8 cellular contexts compared by ENCODE assay signal in genomic region chr11:12914401-12914912, GRCh38.
DNase-seq lines count a peak whose midpoint lies in the region; ATAC-seq and TF ChIP-seq lines count a peak whose summit lies in the region.

No MANE protein-coding gene starts in this region.

- no peak overlapping the region for H3K4me3 ChIP-seq in cardiac fibroblast (replicated peaks in 1 of 2; ENCODE audit: low read depth in 2 of 2, low read length in 2 of 2)

- DNase-seq in AG08396 (ENCODE audit: low spot score), result peak; percentile 74
- DNase-seq in NCI-H446 treated with DMSO at 0.1 percent for 48 hours (lab: John Stamatoyannopoulos, UW), result peak; percentile 93
- peak in 1 of 2 donors; percentile 40 for DNase-seq in cardiac fibroblast (ENCODE audit: low read depth in 2 of 2)
- peak; percentile 94 for DNase-seq in iPS-NIHi7 (ENCODE audit: extremely low spot score)
- no peak for DNase-seq in NOMO-1 treated with DMSO at 0.1 percent for 48 hours (lab: John Stamatoyannopoulos, UW; ENCODE audit: unreplicated experiment)

- ATAC-seq in GM18868 (IDR thresholded peaks at IDR 0.05; ENCODE audit: unreplicated experiment) (peak; percentile 64), GM18907 (IDR thresholded peaks at IDR 0.05; ENCODE audit: unreplicated experiment) (no peak)
- peak; percentile 60 for ATAC-seq in stimulated activated memory B cell treated with anti-CD40 and anti-IgM and Interleukin-4, amounts not matched to agents 10 μg/mL and 1 μg/mL and 100 μg/mL, for 72 hours

- no peaks in the 10 kb centered on the region for H3K36me3 Mint-ChIP-seq in stimulated activated memory B cell treated with anti-CD40 and anti-IgM and Interleukin-4, amounts not matched to agents 10 μg/mL and 1 μg/mL and 100 μg/mL, for 72 hours

- H3K27ac Mint-ChIP-seq in stimulated activated memory B cell treated with anti-CD40 and anti-IgM and Interleukin-4, amounts not matched to agents 10 μg/mL and 1 μg/mL and 100 μg/mL, for 72 hours, result no peak overlapping the region

- peak; percentile 53 for TF ChIP-seq CTCF in cardiac fibroblast (IDR thresholded peaks at IDR 0.05; ENCODE audit: low read depth, low read length)

- no peak overlapping the region for H3K4me3 Mint-ChIP-seq in stimulated activated memory B cell treated with anti-CD40 and anti-IgM and Interleukin-4, amounts not matched to agents 10 μg/mL and 1 μg/mL and 100 μg/mL, for 72 hours

- no peaks in the 10 kb centered on the region for H3K4me1 Mint-ChIP-seq in stimulated activated memory B cell treated with anti-CD40 and anti-IgM and Interleukin-4, amounts not matched to agents 10 μg/mL and 1 μg/mL and 100 μg/mL, for 72 hours

- no peaks in the 10 kb centered on the region for H3K9me3 Mint-ChIP-seq in stimulated activated memory B cell treated with anti-CD40 and anti-IgM and Interleukin-4, amounts not matched to agents 10 μg/mL and 1 μg/mL and 100 μg/mL, for 72 hours

- peaks cover 21% of the 10 kb centered on the region for H3K27me3 Mint-ChIP-seq in stimulated activated memory B cell treated with anti-CD40 and anti-IgM and Interleukin-4, amounts not matched to agents 10 μg/mL and 1 μg/mL and 100 μg/mL, for 72 hours
